10 cellular contexts compared by ENCODE assay signal in genomic region chr7:140695381-140695780, GRCh38. TPM values are rescaled to one million over a fixed set of nuclear protein-coding genes. Genes with fewer than 3 reads are reported as not detected.
A peak's percentile ranks its signal among the peaks of the same experiment; 100 is the strongest.
DNase-seq lines count a peak whose midpoint lies in the region; ATAC-seq and TF ChIP-seq lines count a peak whose summit lies in the region.
"Had no signal": no experiment of that assay in that cellular context is flagged by ENCODE, and none has a peak within 500 bp of the region (broad histone marks: within the 10 kb centered on the region; RNA-seq: fewer than 3 reads in every experiment).

No MANE protein-coding gene starts in this region.

- H4K20me1 ChIP-seq in Karpas-422 (ENCODE audit: insufficient read depth, low read depth, low read length): peaks cover 11% of the 10 kb centered on the region; the same call in 1 of the 2 replicates

- no peak for TF ChIP-seq EP300 in esophagus muscularis mucosa (IDR thresholded peaks at IDR 0.05)

- H3K36me3 ChIP-seq in CD8-positive, alpha-beta T cell (ENCODE audit: insufficient read depth, low read length): peaks cover 4% of the 10 kb centered on the region
- H3K36me3 ChIP-seq in Karpas-422 (ENCODE audit: insufficient read depth, low read length) (0 out of 2 replicates have a peak, but pooled peaks cover 4% of the 10 kb centered on the region), esophagus muscularis mucosa (peaks cover 0 to 46% (median 31%) of the 10 kb centered on the region in 4 donors), rectal smooth muscle tissue (ENCODE audit: control insufficient read depth, insufficient read depth, low read length) (peaks cover 8% of the 10 kb centered on the region)

- peaks cover 37% of the 10 kb centered on the region for H3K79me2 ChIP-seq in Karpas-422 (ENCODE audit: low read length)

- WGBS in esophagus muscularis mucosa: 91% methylated on average over 10 of the region's 11 CpGs

- no peak overlapping the region for H3K27ac ChIP-seq in CD8-positive, alpha-beta T cell (ENCODE audit: low read depth, low read length)
- no peak overlapping the region for H3K27ac ChIP-seq in Karpas-422 (ENCODE audit: low read length)
- peak overlapping the region; percentile 89 to 94 (median 93) for H3K27ac ChIP-seq in esophagus muscularis mucosa (replicated peaks in 1 of 4)
- peak overlapping the region; percentile 98 for H3K27ac ChIP-seq in rectal smooth muscle tissue (ENCODE audit: low read depth, low read length)

- H3K4me1 ChIP-seq in CD8-positive, alpha-beta T cell (ENCODE audit: insufficient read depth, low read length): peaks cover 19% of the 10 kb centered on the region
- H3K4me1 ChIP-seq in Karpas-422 (ENCODE audit: low read length): peaks cover 18% of the 10 kb centered on the region
- peaks cover 29 to 37% (median 34%) of the 10 kb centered on the region in 4 donors for H3K4me1 ChIP-seq in esophagus muscularis mucosa
- peaks cover 13% of the 10 kb centered on the region for H3K4me1 ChIP-seq in rectal smooth muscle tissue (ENCODE audit: control insufficient read depth, insufficient read depth, low read length)

- peaks cover 37% of the 10 kb centered on the region for H3K36me3 Mint-ChIP-seq in CD8-positive, alpha-beta T cell
- H3K36me3 Mint-ChIP-seq in endothelial cell (ENCODE audit: low read depth, unreplicated experiment): peaks cover 39% of the 10 kb centered on the region

- intact Hi-C loops in CD8-positive, alpha-beta T cell (cut with DNase I, micrococcal nuclease): loop anchor here (5.0 to 10.0 kb wide), 4 partner anchors 301 to 1042 kb away; partner anchors contain the start of genes AGK (in 1 of the 2), KDM7A (in 1 of the 2), SLC37A3 (in 1 of the 2) and SSBP1 (in 1 of the 2)
- intact Hi-C loops in esophagus muscularis mucosa (cut with DNase I): loop anchor here (5.0 to 10.0 kb wide), 2 partner anchors 227 to 319 kb away; partner anchors contain the start of genes BRAF and MRPS33

- no peak for TF ChIP-seq CTCF in CD8-positive, alpha-beta T cell (IDR thresholded peaks at IDR 0.05)
- TF ChIP-seq CTCF in esophagus muscularis mucosa (IDR thresholded peaks at IDR 0.05) (no peak), endothelial cell (IDR thresholded peaks at IDR 0.05; ENCODE audit: unreplicated experiment) (no peak)

- no peaks in the 10 kb centered on the region for H3K9me2 ChIP-seq in Karpas-422 (replicated peaks; ENCODE audit: insufficient read depth, low read length)

- peaks cover 38% of the 10 kb centered on the region for H3K4me1 Mint-ChIP-seq in CD8-positive, alpha-beta T cell (ENCODE audit: low read depth)
- peaks cover 32% of the 10 kb centered on the region for H3K4me1 Mint-ChIP-seq in endothelial cell (ENCODE audit: unreplicated experiment)

- no peaks in the 10 kb centered on the region for H3K27me3 Mint-ChIP-seq in CD8-positive, alpha-beta T cell (ENCODE audit: low read depth)
- peaks cover 19% of the 10 kb centered on the region for H3K27me3 Mint-ChIP-seq in endothelial cell (ENCODE audit: unreplicated experiment)
- H3K27me3 Mint-ChIP-seq: progenitor cell of endocrine pancreas had no signal

- no peak overlapping the region for H3K4me3 Mint-ChIP-seq in CD8-positive, alpha-beta T cell
- no peak overlapping the region for H3K4me3 Mint-ChIP-seq in endothelial cell (ENCODE audit: unreplicated experiment)

- H3K9me3 Mint-ChIP-seq in CD8-positive, alpha-beta T cell: no peaks in the 10 kb centered on the region
- no peaks in the 10 kb centered on the region for H3K9me3 Mint-ChIP-seq in endothelial cell (ENCODE audit: unreplicated experiment)

- TF ChIP-seq POLR2A in esophagus muscularis mucosa (IDR thresholded peaks at IDR 0.05; ENCODE audit: low read depth): no peak

- POLR2A ChIA-PET in CD8-positive, alpha-beta T cell (lab: Charles Lee): interaction anchor here (1.0 to 1.5 kb wide), 2 partner anchors 21 to 23 kb away, joined by 3 to 5 read pairs; partner anchors contain the start of gene ADCK2

- H2AFZ ChIP-seq in Karpas-422 (ENCODE audit: low read length): no peak overlapping the region

- peak in 1 of 7 experiments; percentile 42 for DNase-seq in CD8-positive, alpha-beta T cell
- DNase-seq in Karpas-422: no peak
- no peak for DNase-seq in esophagus muscularis mucosa (ENCODE audit: extremely low spot score)
- no peak for DNase-seq in 8988T
- DNase-seq in endothelial cell (ENCODE audit: low spot score): no peak
- no peak for DNase-seq in stimulated activated CD4-positive, alpha-beta T cell treated with anti-CD3 and anti-CD28 coated beads, Interleukin-2, amount 100 ng/mL, for 48 hours
- DNase-seq: T1000 had no signal

- no peak overlapping the region for H3K4me2 ChIP-seq in Karpas-422 (ENCODE audit: low read depth, low read length, poor library complexity, severe bottlenecking)

- 0 out of 2 replicates have a peak overlapping the region, but pooled peaks have one; percentile 84 for H3K9ac ChIP-seq in Karpas-422 (ENCODE audit: low read length)
- H3K9ac ChIP-seq in rectal smooth muscle tissue (ENCODE audit: low read length): no peak overlapping the region

- CTCF ChIA-PET in CD8-positive, alpha-beta T cell (lab: Charles Lee): interaction anchor here (0.9 kb wide), 1 partner anchor 34 kb away, joined by 3 read pairs; no protein-coding TSS in a partner anchor

- no peaks in the 10 kb centered on the region for H3K9me3 ChIP-seq in CD8-positive, alpha-beta T cell (ENCODE audit: low read length)
- H3K9me3 ChIP-seq in Karpas-422 (ENCODE audit: low read length) (no peaks in the 10 kb centered on the region), esophagus muscularis mucosa (no peaks in the 10 kb centered on the region)
- H3K9me3 ChIP-seq: tibial nerve had no signal

- H3K27me3 ChIP-seq in CD8-positive, alpha-beta T cell (ENCODE audit: insufficient read depth, low read length): no peaks in the 10 kb centered on the region
- H3K27me3 ChIP-seq in Karpas-422 (ENCODE audit: low read length) (no peaks in the 10 kb centered on the region), esophagus muscularis mucosa (no peaks in the 10 kb centered on the region), rectal smooth muscle tissue (ENCODE audit: control insufficient read depth, insufficient read depth, low read length) (no peaks in the 10 kb centered on the region)
- H3K27me3 ChIP-seq: tibial nerve had no signal

- H3K27ac Mint-ChIP-seq in CD8-positive, alpha-beta T cell: peak overlapping the region; percentile 99
- no peak overlapping the region for H3K27ac Mint-ChIP-seq in endothelial cell (ENCODE audit: unreplicated experiment)

- no peak overlapping the region for H3K4me3 ChIP-seq in CD8-positive, alpha-beta T cell (ENCODE audit: low read depth, low read length)
- H3K4me3 ChIP-seq in Karpas-422 (ENCODE audit: low read length) (no peak overlapping the region), esophagus muscularis mucosa (no peak overlapping the region), rectal smooth muscle tissue (ENCODE audit: low read length) (no peak overlapping the region)

- no peak for ATAC-seq in CD8-positive, alpha-beta T cell

RNA-seq across cellular contexts. Expression of gene NDUFB2, which starts 1.1 kb away (rescaled TPM):
- 10 to 100 TPM; 83.9 to 84.5 TPM for total RNA-seq in CD8-positive, alpha-beta T cell
- 297 and 328 TPM in 2 replicates for total RNA-seq in Karpas-422 (2014; rRNA removed; shearing (Covaris generic); ENCODE audit: low replicate concordance)
- 100 to 1,000 TPM; 235 to 279 (median 262) TPM for total RNA-seq in esophagus muscularis mucosa
- total RNA-seq in endothelial cell (ENCODE audit: unreplicated experiment): 326 TPM

RNA-seq across cellular contexts. Expression of gene ADCK2, which starts 22.6 kb away (rescaled TPM):
- 10 to 100 TPM; 15.4 to 17.0 TPM for total RNA-seq in CD8-positive, alpha-beta T cell
- total RNA-seq in Karpas-422 (2014; rRNA removed; shearing (Covaris generic); ENCODE audit: low replicate concordance): 16.8 and 27.1 TPM in 2 replicates
- 10 to 100 TPM; 19.2 to 43.5 (median 26.8) TPM for total RNA-seq in esophagus muscularis mucosa
- 37.6 TPM for total RNA-seq in endothelial cell (ENCODE audit: unreplicated experiment)

RNA-seq across cellular contexts. Expression of gene DENND2A, which starts 54.8 kb away (rescaled TPM):
- under 1 TPM in 1 of 2 experiments, not detected in 1; 0.27 TPM for total RNA-seq in CD8-positive, alpha-beta T cell
- not detected in 2 replicates for total RNA-seq in Karpas-422 (2014; rRNA removed; shearing (Covaris generic); ENCODE audit: low replicate concordance)
- total RNA-seq in esophagus muscularis mucosa: 10 to 100 TPM; 46.4 to 77.2 (median 59.2) TPM
- total RNA-seq in endothelial cell (ENCODE audit: unreplicated experiment): 41.0 TPM

Comparison
In these comparisons a context has a peak if more than half of its experiments do, and no peak if none do; other contexts are left out.
1. H3K27ac ChIP-seq: peak in esophagus muscularis mucosa (4 of 4) and rectal smooth muscle tissue (single experiment); none in CD8-positive, alpha-beta T cell (single experiment) and Karpas-422 (single experiment).
2. RNA of gene DENND2A, which starts 54.8 kb away (total RNA-seq): 46.4 to 77.2 TPM in esophagus muscularis mucosa and 41.0 TPM in endothelial cell (single experiment); 0.27 TPM in CD8-positive, alpha-beta T cell and not detected in Karpas-422; every median in the first group is over 10 times any median in the second.